Comparison of ENCODE assay signal across 18 cellular contexts in genomic region chr2:100898035-100898689, GRCh38.
DNase-seq lines count a peak whose midpoint lies in the region; ATAC-seq and TF ChIP-seq lines count a peak whose summit lies in the region.
"Had no signal": no experiment of that assay in that cellular context is flagged by ENCODE, and none has a peak within 500 bp of the region (broad histone marks: within the 10 kb centered on the region; RNA-seq: fewer than 3 reads in every experiment).

No MANE protein-coding gene starts in this region.

- no TSS peak for BruUV-seq in PC-3 (replicated peaks; lab: Mats Ljungman, UMichigan)

- peak overlapping the region; percentile 8; the same call in 1 of the 2 replicates for H3K27ac ChIP-seq in PC-3 (ENCODE audit: low read length)
- H3K27ac ChIP-seq in endodermal cell (ENCODE audit: low read depth, low read length), result no peak overlapping the region
- H3K27ac ChIP-seq: BLaER1, C4-2B had no signal

- H3K4me1 ChIP-seq in PC-3 (ENCODE audit: insufficient read depth, low read length) (peaks cover 67% of the 10 kb centered on the region), endodermal cell (ENCODE audit: control insufficient read depth, insufficient read depth, low read length) (no peaks in the 10 kb centered on the region), mucosa of descending colon (ENCODE audit: low read depth) (peaks cover 14% of the 10 kb centered on the region)

- POLR2A ChIA-PET in PC-3 (lab: Charles Lee; ENCODE audit: unreplicated experiment), result no interaction called here

- H3K4me2 ChIP-seq in PC-3 (ENCODE audit: low read length), result no peak overlapping the region
- H3K4me2 ChIP-seq: BLaER1, GM23338 had no signal

- H2AFZ ChIP-seq in PC-3 (ENCODE audit: low read length), result no peak overlapping the region
- H2AFZ ChIP-seq: GM23338 had no signal

- peaks cover 77% of the 10 kb centered on the region for H3K79me2 ChIP-seq in PC-3 (ENCODE audit: low read length)

- H3K9me3 Mint-ChIP-seq in endodermal cell, result no peaks in the 10 kb centered on the region
- H3K9me3 Mint-ChIP-seq: GM23338, H9 had no signal

- DNase-seq in PC-3, result no peak
- DNase-seq in endodermal cell, result peak; percentile 3
- DNase-seq in mucosa of descending colon, result no peak
- DNase-seq in DMS79 (lab: John Stamatoyannopoulos, UW), result no peak
- no peak for DNase-seq in KBM-7
- no peak for DNase-seq in NCI-H1417 treated with DMSO at 0.1 percent for 48 hours (lab: John Stamatoyannopoulos, UW)
- DNase-seq: Caco-2; CD4-positive, CD25-positive, alpha-beta regulatory T cell; CD8-positive, alpha-beta T cell; DMS 273 treated with DMSO at 0.1 percent for 48 hours; DMS79 treated with DMSO at 0.1 percent for 48 hours; GF-D8; H9 had no signal

- WGBS in endodermal cell (ENCODE audit: insufficient coverage in 1 of 2, insufficient read length in 1 of 2), 2 experiments, result 93% methylated on average over 7 to 8 of the region's 8 CpGs

- H3K27ac Mint-ChIP-seq in endodermal cell, result no peak overlapping the region
- H3K27ac Mint-ChIP-seq: B cell; CD4-positive, CD25-positive, alpha-beta regulatory T cell; CD8-positive, alpha-beta T cell; GM23338 had no signal

- peaks cover 7% of the 10 kb centered on the region for H3F3A ChIP-seq in PC-3 (ENCODE audit: low read length, unreplicated experiment)

- H3K9ac ChIP-seq in PC-3 (ENCODE audit: low read length) (no peak overlapping the region), endodermal cell (ENCODE audit: extremely low read depth, low read length, poor library complexity, severe bottlenecking) (no peak overlapping the region)
- H3K9ac ChIP-seq: BLaER1 had no signal

- H3K9me3 ChIP-seq in PC-3 (ENCODE audit: low read length) (no peaks in the 10 kb centered on the region), endodermal cell (ENCODE audit: control insufficient read depth, low read length) (no peaks in the 10 kb centered on the region), mucosa of descending colon (no peaks in the 10 kb centered on the region)
- H3K9me3 ChIP-seq: Caco-2 had no signal

- H3K9me2 ChIP-seq in PC-3 (replicated peaks; ENCODE audit: low read length), result no peaks in the 10 kb centered on the region

- H4K20me1 ChIP-seq in PC-3 (ENCODE audit: low read length), result no peaks in the 10 kb centered on the region
- H4K20me1 ChIP-seq: BLaER1 had no signal

- CTCF ChIA-PET in PC-3 (lab: Charles Lee), result no interaction called here

- in situ Hi-C loops in KBM-7 (cut with MboI; ENCODE audit: low pct_unique_long_range_greater_than_20kb, low sequenced_read_pairs), result no loop called here

- H3K27me3 Mint-ChIP-seq in endodermal cell (ENCODE audit: insufficient read depth), result no peaks in the 10 kb centered on the region

- intact Hi-C loops in PC-3 (cut with micrococcal nuclease), result no loop called here
- intact Hi-C loops in mucosa of descending colon (cut with DNase I, micrococcal nuclease), result no loop called here

- H3K4me3 Mint-ChIP-seq in endodermal cell, result no peak overlapping the region
- H3K4me3 Mint-ChIP-seq: B cell; CD4-positive, CD25-positive, alpha-beta regulatory T cell; CD8-positive, alpha-beta T cell; GM23338; H9 had no signal

- H3K4me1 Mint-ChIP-seq in endodermal cell, result peaks cover 12% of the 10 kb centered on the region
- H3K4me1 Mint-ChIP-seq: B cell; CD4-positive, CD25-positive, alpha-beta regulatory T cell had no signal

- no peak overlapping the region for H3K4me3 ChIP-seq in PC-3 (ENCODE audit: low read length)
- no peak overlapping the region for H3K4me3 ChIP-seq in endodermal cell (ENCODE audit: low read length)
- H3K4me3 ChIP-seq in mucosa of descending colon, result no peak overlapping the region
- H3K4me3 ChIP-seq: BLaER1, GM23338 had no signal

- H3K36me3 Mint-ChIP-seq in endodermal cell (ENCODE audit: low read depth), result no peaks in the 10 kb centered on the region
- H3K36me3 Mint-ChIP-seq: CD4-positive, CD25-positive, alpha-beta regulatory T cell; CD8-positive, alpha-beta T cell had no signal

- ATAC-seq in PC-3 (no peak), mucosa of descending colon (peak; percentile 61)
- ATAC-seq: CD8-positive, alpha-beta T cell; HCT116 had no signal

- peaks cover 13% of the 10 kb centered on the region; the same call in 1 of the 2 replicates for H3K36me3 ChIP-seq in PC-3 (ENCODE audit: low read depth, low read length)
- H3K36me3 ChIP-seq in endodermal cell (ENCODE audit: control insufficient read depth, insufficient read depth, low read length), result no peaks in the 10 kb centered on the region
- H3K36me3 ChIP-seq in mucosa of descending colon (ENCODE audit: low read depth), result no peaks in the 10 kb centered on the region
- H3K36me3 ChIP-seq: BLaER1 had no signal

- no peak for TF ChIP-seq CTCF in PC-3 (conservative IDR thresholded peaks at IDR 0.05; ENCODE audit: low read depth, low read length)
- TF ChIP-seq CTCF in endodermal cell (conservative IDR thresholded peaks at IDR 0.05), result no peak
- no peak for TF ChIP-seq CTCF in mucosa of descending colon (IDR thresholded peaks at IDR 0.05)

- H3K27me3 ChIP-seq in PC-3 (ENCODE audit: low read length), result no peaks in the 10 kb centered on the region
- no peaks in the 10 kb centered on the region for H3K27me3 ChIP-seq in endodermal cell (ENCODE audit: control insufficient read depth, insufficient read depth, low read length, poor library complexity, severe bottlenecking)
- H3K27me3 ChIP-seq: BLaER1 had no signal
